Comparison of ENCODE assay signal across 9 cellular contexts in the genomic region with DNA sequence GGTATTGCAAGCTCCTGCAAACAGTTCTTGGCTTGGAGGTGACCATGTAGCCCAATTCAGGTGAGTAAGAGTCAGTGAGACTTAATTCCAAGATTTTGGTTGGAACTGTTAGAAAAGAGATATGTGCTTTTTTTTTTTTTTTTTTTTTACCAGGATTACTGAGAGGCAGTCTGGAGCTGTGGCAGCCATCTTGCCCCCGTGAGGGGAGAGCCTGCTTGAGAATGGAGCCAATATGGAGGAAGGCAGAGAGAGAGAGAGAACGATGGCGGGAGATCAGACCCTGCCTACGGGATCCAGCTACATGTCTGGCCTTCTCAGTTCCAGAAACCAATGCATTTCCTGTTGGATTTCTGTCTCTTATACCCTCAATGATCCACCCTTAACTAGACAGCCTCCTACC.
"Had no signal": no experiment of that assay in that cellular context is flagged by ENCODE, and none has a peak within 500 bp of the region (broad histone marks: within the 10 kb centered on the region; RNA-seq: fewer than 3 reads in every experiment).

No MANE protein-coding gene starts in this region.

- H3K36me3 Mint-ChIP-seq: IgD-negative memory B cell had no signal

- H3K9ac ChIP-seq: GM23248 had no signal

- FAIRE-seq: H54, HepG2 had no signal

- DNase-seq: GM23248, GOT3, H9, HCEC 1CT, KBM-7 had no signal

- H3K4me3 Mint-ChIP-seq: H9, IgD-negative memory B cell had no signal

- H3K4me3 ChIP-seq: GM23248 had no signal

- ATAC-seq: HepG2 had no signal

- H3K9me3 Mint-ChIP-seq: H9, IgD-negative memory B cell had no signal

- H3K27ac ChIP-seq: GM23248, HL-60 had no signal

- H3K27ac Mint-ChIP-seq: H9, IgD-negative memory B cell had no signal
